In genomic region chr1:2921970-2922686, GRCh38 we compare ENCODE assay signal across 8 cellular contexts.
DNase-seq lines count a peak whose midpoint lies in the region; ATAC-seq and TF ChIP-seq lines count a peak whose summit lies in the region.

No MANE protein-coding gene starts in this region.

- no peak overlapping the region for H3K4me3 Mint-ChIP-seq in activated naive CD8-positive, alpha-beta T cell treated with anti-CD3 and anti-CD28 coated beads, Interleukin-2, amount 10 ng/mL, durations not matched to agents 7 days and 5 days

- H3K36me3 ChIP-seq in PC-9 (ENCODE audit: low read depth): no peaks in the 10 kb centered on the region
- H3K36me3 ChIP-seq in psoas muscle (ENCODE audit: insufficient read depth in 1 of 2, low read depth in 1 of 2): no peaks in the 10 kb centered on the region

- DNase-seq in ELF-1 (ENCODE audit: low read depth, low spot score) (peak; percentile 60), PC-9 (peak in 1 of 2 experiments; percentile 5), psoas muscle (no peak), KG1 (lab: John Stamatoyannopoulos, UW) (no peak), AML-193 (lab: John Stamatoyannopoulos, UW) (no peak), NCI-H2171 treated with DMSO at 0.1 percent for 48 hours (lab: John Stamatoyannopoulos, UW) (no peak)
- DNase-seq in activated naive CD8-positive, alpha-beta T cell treated with anti-CD3 and anti-CD28 coated beads, Interleukin-2, amount 10 ng/mL, durations not matched to agents 7 days and 5 days: peak; percentile 57

- no peak for ATAC-seq in activated naive CD8-positive, alpha-beta T cell treated with anti-CD3 and anti-CD28 coated beads, Interleukin-2, amount 10 ng/mL, durations not matched to agents 7 days and 5 days (ENCODE audit: low read depth)
- ATAC-seq in psoas muscle: no peak
- ATAC-seq in GM21717 (IDR thresholded peaks at IDR 0.05; ENCODE audit: unreplicated experiment): no peak

- H3K27ac Mint-ChIP-seq in activated naive CD8-positive, alpha-beta T cell treated with anti-CD3 and anti-CD28 coated beads, Interleukin-2, amount 10 ng/mL, durations not matched to agents 7 days and 5 days: no peak overlapping the region

- TF ChIP-seq CTCF in PC-9 (conservative IDR thresholded peaks at IDR 0.05): peak; percentile 71
- TF ChIP-seq CTCF in psoas muscle (IDR thresholded peaks at IDR 0.05): peak; percentile 43

- H4K20me1 ChIP-seq in PC-9 (ENCODE audit: insufficient read depth): 0 out of 2 replicates have a peak, but pooled peaks cover 6% of the 10 kb centered on the region

- 46 to 58% (median 47%) methylated on average over 27 of the region's 27 CpGs for WGBS in psoas muscle, 3 donors

- H3K27ac ChIP-seq in PC-9 (no peak overlapping the region), psoas muscle (no peak overlapping the region)

- H3K79me2 ChIP-seq in PC-9 (ENCODE audit: low read depth): no peaks in the 10 kb centered on the region

- POLR2A ChIA-PET in PC-9 (lab: Charles Lee; ENCODE audit: unreplicated experiment): no interaction called here
- POLR2A ChIA-PET in activated naive CD8-positive, alpha-beta T cell treated with anti-CD3 and anti-CD28 coated beads, Interleukin-2, amount 10 ng/mL, durations not matched to agents 7 days and 5 days (lab: Charles Lee): no interaction called here

- H2AFZ ChIP-seq in PC-9: no peak overlapping the region

- H3K4me2 ChIP-seq in PC-9: no peak overlapping the region

- H3K27me3 ChIP-seq in PC-9 (ENCODE audit: insufficient read depth, low read depth) (peaks cover 98% of the 10 kb centered on the region), psoas muscle (ENCODE audit: insufficient read depth in 3 of 3, low read length in 2 of 3) (peaks cover 0 to 53% (median 17%) of the 10 kb centered on the region in 3 donors)

- intact Hi-C loops in PC-9 (cut with micrococcal nuclease; ENCODE audit: unreplicated experiment) (no loop called here), psoas muscle (cut with DNase I) (no loop called here)

- H3K9me3 ChIP-seq in PC-9 (ENCODE audit: insufficient read depth, low read depth) (no peaks in the 10 kb centered on the region), psoas muscle (no peaks in the 10 kb centered on the region)

- H3K9me2 ChIP-seq in PC-9 (ENCODE audit: insufficient read depth): no peaks in the 10 kb centered on the region

- H3K4me1 ChIP-seq in PC-9 (replicated peaks; ENCODE audit: insufficient read depth) (no peaks in the 10 kb centered on the region), psoas muscle (no peaks in the 10 kb centered on the region)

- H3K9me3 Mint-ChIP-seq in activated naive CD8-positive, alpha-beta T cell treated with anti-CD3 and anti-CD28 coated beads, Interleukin-2, amount 10 ng/mL, durations not matched to agents 7 days and 5 days: no peaks in the 10 kb centered on the region

- no peaks in the 10 kb centered on the region for H3F3A ChIP-seq in PC-9 (ENCODE audit: insufficient read depth, low read depth)

- no peaks in the 10 kb centered on the region for H3K27me3 Mint-ChIP-seq in activated naive CD8-positive, alpha-beta T cell treated with anti-CD3 and anti-CD28 coated beads, Interleukin-2, amount 10 ng/mL, durations not matched to agents 7 days and 5 days

- no peaks in the 10 kb centered on the region for H3K36me3 Mint-ChIP-seq in activated naive CD8-positive, alpha-beta T cell treated with anti-CD3 and anti-CD28 coated beads, Interleukin-2, amount 10 ng/mL, durations not matched to agents 7 days and 5 days

- BruUV-seq in PC-9 (replicated peaks; lab: Mats Ljungman, UMichigan): no TSS peak

- CTCF ChIA-PET in PC-9 (lab: Charles Lee): no interaction called here

- no peaks in the 10 kb centered on the region for H3K4me1 Mint-ChIP-seq in activated naive CD8-positive, alpha-beta T cell treated with anti-CD3 and anti-CD28 coated beads, Interleukin-2, amount 10 ng/mL, durations not matched to agents 7 days and 5 days

- H3K4me3 ChIP-seq in PC-9: no peak overlapping the region
- no peak overlapping the region for H3K4me3 ChIP-seq in psoas muscle

Comparison
In these comparisons a context has a peak if more than half of its experiments do, and no peak if none do; other contexts are left out.
1. DNase-seq: peak in ELF-1 (single experiment) and activated naive CD8-positive, alpha-beta T cell treated with anti-CD3 and anti-CD28 coated beads, Interleukin-2, amount 10 ng/mL, durations not matched to agents 7 days and 5 days (single experiment); none in psoas muscle (0 of 2), KG1 (single experiment), AML-193 (0 of 2) and NCI-H2171 treated with DMSO at 0.1 percent for 48 hours (single experiment).